ENCODE assay signal across 8 cellular contexts in genomic region chr6:27188206-27188884, GRCh38. TPM values are rescaled to one million over a fixed set of nuclear protein-coding genes. Genes with fewer than 3 reads are reported as not detected.
DNase-seq lines count a peak whose midpoint lies in the region; ATAC-seq, FAIRE-seq and TF ChIP-seq lines count a peak whose summit lies in the region.

No MANE protein-coding gene starts in this region.

- BruUV-seq in OCI-LY7 (replicated peaks; lab: Mats Ljungman, UMichigan) = no TSS peak

- peak overlapping the region; percentile 70 for H2AFZ ChIP-seq in OCI-LY7 (ENCODE audit: low read length)

- peak; percentile 65 to 72 for ATAC-seq in CD4-positive, CD25-positive, alpha-beta regulatory T cell (ENCODE audit: low read depth in 2 of 2)
- ATAC-seq in HG03175 (IDR thresholded peaks at IDR 0.05; ENCODE audit: unreplicated experiment) (peak; percentile 86), HG03469 (IDR thresholded peaks at IDR 0.05; ENCODE audit: unreplicated experiment) (no peak)

- H3K4me2 ChIP-seq in OCI-LY7 (ENCODE audit: low read length) = peak overlapping the region; percentile 47

- H4K20me1 ChIP-seq in OCI-LY7 (ENCODE audit: insufficient read depth, low read length) = no peaks in the 10 kb centered on the region

- H3K27me3 Mint-ChIP-seq in CD4-positive, CD25-positive, alpha-beta regulatory T cell = peaks cover 14% of the 10 kb centered on the region

- TF ChIP-seq POLR2A in GM19193 (IDR thresholded peaks at IDR 0.05; ENCODE audit: extremely low read depth, insufficient read depth, insufficient read length) = peak; percentile 44

- no peaks in the 10 kb centered on the region for H3K9me3 ChIP-seq in CD4-positive, CD25-positive, alpha-beta regulatory T cell (ENCODE audit: control insufficient read depth in 2 of 2, low read length in 2 of 2)
- no peaks in the 10 kb centered on the region for H3K9me3 ChIP-seq in OCI-LY7 (ENCODE audit: low read length)
- H3K9me3 ChIP-seq in neutrophil = no peaks in the 10 kb centered on the region

- peak; percentile 7 to 57 (median 31) for DNase-seq in CD4-positive, CD25-positive, alpha-beta regulatory T cell
- DNase-seq in OCI-LY7 (ENCODE audit: low spot score) (peak; percentile 18), frontal cortex (ENCODE audit: low spot score in 2 of 2) (peak; percentile 17 to 33)
- DNase-seq in activated effector memory CD4-positive, alpha-beta T cell treated with anti-CD3 and anti-CD28 coated beads, Interleukin-2, amount 50 U/mL, for 16 hours = peak; percentile 75

- no peak for TF ChIP-seq CTCF in OCI-LY7 (conservative IDR thresholded peaks at IDR 0.05; ENCODE audit: low read length)
- no peak for TF ChIP-seq CTCF in neutrophil (IDR thresholded peaks at IDR 0.05)

- H3K4me3 ChIP-seq in CD4-positive, CD25-positive, alpha-beta regulatory T cell (ENCODE audit: low read depth, low read length) = peak overlapping the region; percentile 97
- H3K4me3 ChIP-seq in OCI-LY7 (ENCODE audit: low read depth, low read length, poor library complexity, severe bottlenecking) = peak overlapping the region; percentile 59
- peak overlapping the region; percentile 51 to 54 for H3K4me3 ChIP-seq in neutrophil (ENCODE audit: low read depth in 1 of 2, low read length in 1 of 2)

- no peak overlapping the region for H3K27ac ChIP-seq in CD4-positive, CD25-positive, alpha-beta regulatory T cell (ENCODE audit: insufficient read depth, low read length, poor library complexity, severe bottlenecking)
- H3K27ac ChIP-seq in OCI-LY7 (ENCODE audit: low read depth, low read length, poor library complexity, severe bottlenecking) (no peak overlapping the region), neutrophil (no peak overlapping the region)

- H3K36me3 Mint-ChIP-seq in CD4-positive, CD25-positive, alpha-beta regulatory T cell = no peaks in the 10 kb centered on the region

- H3K27ac Mint-ChIP-seq in CD4-positive, CD25-positive, alpha-beta regulatory T cell = peak overlapping the region; percentile 38 to 80 (median 66)

- POLR2A ChIA-PET in OCI-LY7 (lab: Charles Lee) = no interaction called here

- no peaks in the 10 kb centered on the region for H3K79me2 ChIP-seq in OCI-LY7 (ENCODE audit: insufficient read depth, low read depth, low read length)

- CTCF ChIA-PET in OCI-LY7 (lab: Charles Lee; ENCODE audit: unreplicated experiment) = interaction anchor here (0.5 kb wide), 1 partner anchor 564 kb away, joined by 4 read pairs; no protein-coding TSS in a partner anchor

- peak overlapping the region; percentile 89 to 90 (median 90) for H3K4me3 Mint-ChIP-seq in CD4-positive, CD25-positive, alpha-beta regulatory T cell

- no peak for FAIRE-seq in frontal cortex (lab: Jason Lieb, UNC)

- intact Hi-C loops in OCI-LY7 (cut with micrococcal nuclease; ENCODE audit: unreplicated experiment) = no loop called here

- no peaks in the 10 kb centered on the region for H3K9me3 Mint-ChIP-seq in CD4-positive, CD25-positive, alpha-beta regulatory T cell

- no peaks in the 10 kb centered on the region for H3K27me3 ChIP-seq in CD4-positive, CD25-positive, alpha-beta regulatory T cell (ENCODE audit: control insufficient read depth, insufficient read depth, low read length)
- H3K27me3 ChIP-seq in neutrophil = peaks cover 43% of the 10 kb centered on the region

- no peaks in the 10 kb centered on the region for H3K9me2 ChIP-seq in OCI-LY7 (ENCODE audit: insufficient read depth, low read length)

- peaks cover 5 to 21% (median 7%) of the 10 kb centered on the region in 4 donors for H3K4me1 Mint-ChIP-seq in CD4-positive, CD25-positive, alpha-beta regulatory T cell

- peaks cover 12% of the 10 kb centered on the region for H3K4me1 ChIP-seq in CD4-positive, CD25-positive, alpha-beta regulatory T cell (ENCODE audit: control insufficient read depth, insufficient read depth, low read length, poor library complexity, severe bottlenecking)
- no peaks in the 10 kb centered on the region for H3K4me1 ChIP-seq in OCI-LY7 (ENCODE audit: insufficient read depth, low read length, poor library complexity, severe bottlenecking)
- peaks cover 12 to 15% of the 10 kb centered on the region in 2 experiments for H3K4me1 ChIP-seq in neutrophil (ENCODE audit: control insufficient read depth in 1 of 2, insufficient read depth in 1 of 2, low read depth in 1 of 2, low read length in 1 of 2)

- H3K36me3 ChIP-seq in CD4-positive, CD25-positive, alpha-beta regulatory T cell (ENCODE audit: control insufficient read depth, insufficient read depth, low read length) = no peaks in the 10 kb centered on the region
- H3K36me3 ChIP-seq in OCI-LY7 (ENCODE audit: insufficient read depth, low read length) = no peaks in the 10 kb centered on the region
- no peaks in the 10 kb centered on the region for H3K36me3 ChIP-seq in neutrophil

RNA-seq across cellular contexts. Expression of gene PRSS16, which starts 59.2 kb away (rescaled TPM):
- 0.49 TPM for total RNA-seq in CD4-positive, CD25-positive, alpha-beta regulatory T cell
- 1 to 10 TPM in 1 of 4 donors, under 1 TPM in 3; 0.19 to 1.7 (median 0.49) TPM for polyA plus RNA-seq in CD4-positive, CD25-positive, alpha-beta regulatory T cell
- 4.6 and 6.9 TPM in 2 replicates for total RNA-seq in OCI-LY7 (2014; rRNA removed; shearing (Covaris generic))
- total RNA-seq in OCI-LY7 (2022) = 12.0 and 13.3 TPM in 2 replicates
- total RNA-seq in frontal cortex = 0.41 TPM

Comparison
In these comparisons a context has a peak if more than half of its experiments do, and no peak if none do; other contexts are left out.
1. DNase-seq: peak in every context shown above with its lines; median percentile 75 in activated effector memory CD4-positive, alpha-beta T cell treated with anti-CD3 and anti-CD28 coated beads, Interleukin-2, amount 50 U/mL, for 16 hours; 31 in CD4-positive, CD25-positive, alpha-beta regulatory T cell; 25 in frontal cortex; 18 in OCI-LY7.